In the genomic region with DNA sequence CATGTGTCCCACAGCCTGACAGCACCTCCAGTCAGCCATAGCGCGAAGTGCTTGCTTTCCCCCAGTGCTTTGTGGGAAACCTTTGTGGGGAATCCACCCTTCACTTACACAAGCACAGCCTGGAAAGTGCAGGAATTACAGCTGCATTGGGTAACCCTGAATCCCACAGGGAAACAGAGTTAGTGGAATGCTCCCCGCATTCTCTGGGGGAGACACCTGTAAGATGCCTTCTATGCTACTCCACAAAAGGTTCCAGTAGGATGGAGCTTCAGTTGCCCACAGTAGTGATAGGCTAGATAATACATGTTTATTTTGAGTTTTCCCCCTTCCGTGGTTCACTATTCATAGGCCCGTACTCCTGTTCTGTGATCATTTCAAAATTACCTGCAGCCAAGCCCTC, we compare ENCODE assay signal across 17 cellular contexts.
A peak's percentile ranks its signal among the peaks of the same experiment; 100 is the strongest.
DNase-seq lines count a peak whose midpoint lies in the region; ATAC-seq, FAIRE-seq and TF ChIP-seq lines count a peak whose summit lies in the region.
"Had no signal": no experiment of that assay in that cellular context is flagged by ENCODE, and none has a peak within 500 bp of the region (broad histone marks: within the 10 kb centered on the region; RNA-seq: fewer than 3 reads in every experiment).

No MANE protein-coding gene starts in this region.

- no peak for FAIRE-seq in GM12878 (lab: Jason Lieb, UNC)

- H3K4me1 ChIP-seq in CD8-positive, alpha-beta memory T cell (ENCODE audit: insufficient read depth, low read length) = peaks cover 45% of the 10 kb centered on the region
- H3K4me1 ChIP-seq in HEK293 (ENCODE audit: control insufficient read depth, insufficient read depth, low read length) (no peaks in the 10 kb centered on the region), GM12878 (ENCODE audit: control insufficient read depth, insufficient read depth, low read length) (peaks cover 8% of the 10 kb centered on the region)

- H3K27me3 Mint-ChIP-seq in CD8-positive, alpha-beta memory T cell = no peaks in the 10 kb centered on the region
- H3K27me3 Mint-ChIP-seq in nephron progenitor cell (ENCODE audit: low read depth, poor library complexity) = no peaks in the 10 kb centered on the region
- no peaks in the 10 kb centered on the region for H3K27me3 Mint-ChIP-seq in activated T-cell treated with anti-CD3 and anti-CD28 coated beads, Interleukin-2, amount 50 U/mL, for 72 hours (ENCODE audit: low read depth)
- H3K27me3 Mint-ChIP-seq: CD4-positive, alpha-beta memory T cell had no signal

- no peaks in the 10 kb centered on the region for H3K27me3 ChIP-seq in CD8-positive, alpha-beta memory T cell (ENCODE audit: insufficient read depth, low read length, poor library complexity, severe bottlenecking)
- H3K27me3 ChIP-seq in GM12878 (replicated peaks in 1 of 2; ENCODE audit: control insufficient read depth in 2 of 2, insufficient read depth in 2 of 2, low read length in 1 of 2) = no peaks in the 10 kb centered on the region
- H3K27me3 ChIP-seq: BE2C, MG63 had no signal

- CTCF ChIA-PET in CD8-positive, alpha-beta memory T cell (lab: Charles Lee) = no interaction called here
- CTCF ChIA-PET in HEK293 (lab: Yijun Ruan, JAX) (interaction anchor here (0.6 kb wide), 1 partner anchor 50 kb away, joined by 3 read pairs; no protein-coding TSS in a partner anchor), GM12878 (lab: Yijun Ruan, JAX) (interaction anchor here (0.8 to 2.6 kb wide), 6 partner anchors 8 to 60 kb away, joined by 3 to 11 read pairs (median 3); partner anchors contain the start of gene TLE4)

- POLR2A ChIA-PET in CD8-positive, alpha-beta memory T cell (lab: Charles Lee) = interaction anchor here (0.9 kb wide), 2 partner anchors 60 to 65 kb away, joined by 3 read pairs; partner anchors contain the start of gene TLE4
- POLR2A ChIA-PET in HEK293 (lab: Yijun Ruan, JAX) (no interaction called here), GM12878 (lab: Charles Lee) (interaction anchor here (0.6 to 2.0 kb wide), 5 partner anchors 8 to 60 kb away, joined by 3 to 6 read pairs (median 3); partner anchors contain the start of gene TLE4)

- peak overlapping the region in 4 of 7 donors; percentile 0 to 54 (median 16) for H3K4me3 Mint-ChIP-seq in CD8-positive, alpha-beta memory T cell
- H3K4me3 Mint-ChIP-seq in nephron progenitor cell = peak overlapping the region; percentile 14
- no peak overlapping the region for H3K4me3 Mint-ChIP-seq in activated T-cell treated with anti-CD3 and anti-CD28 coated beads, Interleukin-2, amount 50 U/mL, for 72 hours

- DNase-seq in CD8-positive, alpha-beta memory T cell = no peak
- DNase-seq in GM12878 (ENCODE audit: low read depth, low spot score) (no peak), nephron progenitor cell (no peak)
- DNase-seq in activated T-cell treated with anti-CD3 and anti-CD28 coated beads, Interleukin-2, amount 50 U/mL, for 72 hours = no peak
- DNase-seq: BE2C; CD4-positive, alpha-beta memory T cell; GF-D8; GM23248; MG63; NCI-H1092 treated with DMSO at 0.1 percent for 48 hours; NCI-H187; NCI-H446; PC-3 had no signal

- H3K27ac ChIP-seq in CD8-positive, alpha-beta memory T cell (ENCODE audit: low read depth, low read length) = no peak overlapping the region
- no peak overlapping the region for H3K27ac ChIP-seq in HEK293 (ENCODE audit: extremely low read depth, low read depth, low read length)
- no peak overlapping the region for H3K27ac ChIP-seq in GM12878 (ENCODE audit: control insufficient read depth, insufficient read depth)
- H3K27ac ChIP-seq: GM23248 had no signal

- no peaks in the 10 kb centered on the region for H3K9me3 ChIP-seq in CD8-positive, alpha-beta memory T cell (ENCODE audit: low read length)
- no peaks in the 10 kb centered on the region for H3K9me3 ChIP-seq in HEK293 (ENCODE audit: control insufficient read depth, insufficient read depth, low read depth, low read length)
- H3K9me3 ChIP-seq in GM12878 (replicated peaks; ENCODE audit: control insufficient read depth, insufficient read depth, low read length) = no peaks in the 10 kb centered on the region; the same call in 2 of the 3 replicates
- H3K9me3 ChIP-seq: BE2C, MG63 had no signal

- H3K4me2 ChIP-seq in GM12878 (ENCODE audit: control insufficient read depth, insufficient read depth) = no peak overlapping the region

- SMC1A ChIA-PET in GM12878 (lab: Charles Lee; ENCODE audit: uncharacterized antibody, unreplicated experiment) = interaction anchor here (0.8 to 2.0 kb wide), 15 partner anchors 8 to 67 kb away, joined by 3 to 12 read pairs (median 4); partner anchors contain the start of gene TLE4

- H4K20me1 ChIP-seq in GM12878 (ENCODE audit: control insufficient read depth, insufficient read depth) = no peaks in the 10 kb centered on the region

- H3K9me3 Mint-ChIP-seq in CD8-positive, alpha-beta memory T cell = no peaks in the 10 kb centered on the region
- H3K9me3 Mint-ChIP-seq in nephron progenitor cell = no peaks in the 10 kb centered on the region
- no peaks in the 10 kb centered on the region for H3K9me3 Mint-ChIP-seq in activated T-cell treated with anti-CD3 and anti-CD28 coated beads, Interleukin-2, amount 50 U/mL, for 72 hours
- H3K9me3 Mint-ChIP-seq: CD4-positive, alpha-beta memory T cell had no signal

- TF ChIP-seq RAD21 in GM12878 (IDR thresholded peaks at IDR 0.05; ENCODE audit: insufficient read depth, low read depth, low read length) = no peak

- RAD21 ChIA-PET in GM12878 (lab: Charles Lee; ENCODE audit: unreplicated experiment) = interaction anchor here (0.7 to 1.3 kb wide), 5 partner anchors 8 to 64 kb away, joined by 3 to 8 read pairs (median 4); partner anchors contain the start of gene TLE4

- TF ChIP-seq EP300 in GM12878 (IDR thresholded peaks at IDR 0.05; ENCODE audit: borderline replicate concordance in 1 of 2, control insufficient read depth in 1 of 2, low read depth in 2 of 2, low read length in 2 of 2) = no peak

- peaks cover 76 to 94% (median 79%) of the 10 kb centered on the region in 3 donors for H3K4me1 Mint-ChIP-seq in CD8-positive, alpha-beta memory T cell
- peaks cover 70% of the 10 kb centered on the region for H3K4me1 Mint-ChIP-seq in nephron progenitor cell
- peaks cover 69% of the 10 kb centered on the region for H3K4me1 Mint-ChIP-seq in activated T-cell treated with anti-CD3 and anti-CD28 coated beads, Interleukin-2, amount 50 U/mL, for 72 hours (ENCODE audit: low read depth)

- H2AFZ ChIP-seq in GM12878 (ENCODE audit: control insufficient read depth, low read depth, low read length) = no peak overlapping the region
- H2AFZ ChIP-seq: GM23248 had no signal

- WGBS in GM12878 (ENCODE audit: insufficient coverage, insufficient replicate concordance, low lambda C conversion rate, missing lambda C conversion rate) = 89% methylated on average over 5 of the region's 5 CpGs

- H3K9ac ChIP-seq in GM12878 (ENCODE audit: control insufficient read depth, insufficient read depth, low read length) = no peak overlapping the region
- H3K9ac ChIP-seq: GM23248 had no signal

- peak overlapping the region in 2 of 8 donors; percentile 45 to 73 for H3K27ac Mint-ChIP-seq in CD8-positive, alpha-beta memory T cell
- peak overlapping the region; percentile 63 for H3K27ac Mint-ChIP-seq in nephron progenitor cell
- H3K27ac Mint-ChIP-seq in activated T-cell treated with anti-CD3 and anti-CD28 coated beads, Interleukin-2, amount 50 U/mL, for 72 hours = no peak overlapping the region

- no peak overlapping the region for H3K4me3 ChIP-seq in CD8-positive, alpha-beta memory T cell (ENCODE audit: low read length)
- no peak overlapping the region for H3K4me3 ChIP-seq in HEK293 (ENCODE audit: low read depth, low read length)
- H3K4me3 ChIP-seq in GM12878 = no peak overlapping the region
- H3K4me3 ChIP-seq: GM23248, MG63 had no signal

- H3K36me3 Mint-ChIP-seq in CD8-positive, alpha-beta memory T cell = peaks cover 0 to 13% (median 9%) of the 10 kb centered on the region in 3 donors
- H3K36me3 Mint-ChIP-seq in nephron progenitor cell (ENCODE audit: low read depth) = peaks cover 55% of the 10 kb centered on the region
- H3K36me3 Mint-ChIP-seq in activated T-cell treated with anti-CD3 and anti-CD28 coated beads, Interleukin-2, amount 50 U/mL, for 72 hours (ENCODE audit: insufficient read depth in 2 of 2) = peaks cover 3 to 4% of the 10 kb centered on the region in 2 donors

- TF ChIP-seq POLR2A in GM12878 (IDR thresholded peaks at IDR 0.05; ENCODE audit: low read depth, low read length) = no peak

- TF ChIP-seq CTCF in HEK293 (tag by site-specific recombination; IDR thresholded peaks at IDR 0.05) (no peak), GM12878 (IDR thresholded peaks at IDR 0.05 in 2 of 3, conservative IDR thresholded peaks at IDR 0.05 in 1 of 3; ENCODE audit: control insufficient read depth in 2 of 3, extremely low read depth in 1 of 3, insufficient read depth in 1 of 3, low read depth in 3 of 3, low read length in 3 of 3) (no peak), nephron progenitor cell (IDR thresholded peaks at IDR 0.05) (no peak)

- H3K36me3 ChIP-seq in CD8-positive, alpha-beta memory T cell (ENCODE audit: insufficient read depth, low read length) = no peaks in the 10 kb centered on the region
- H3K36me3 ChIP-seq in HEK293 (ENCODE audit: control insufficient read depth in 2 of 2, insufficient read depth in 1 of 2, low read length in 2 of 2) = peaks cover 0 to 17% of the 10 kb centered on the region in 2 experiments; a peak in 1 of 3 replicates
- peaks cover 0 to 5% of the 10 kb centered on the region in 2 experiments; a peak in 3 of 4 replicates for H3K36me3 ChIP-seq in GM12878 (ENCODE audit: control insufficient read depth in 2 of 2, insufficient read depth in 2 of 2, low read length in 1 of 2)
- H3K36me3 ChIP-seq: MG63 had no signal

- intact Hi-C loops in GM12878 (cut with micrococcal nuclease; ENCODE audit: unreplicated experiment) = no loop called here

- no TSS peak for BruUV-seq in GM12878 (replicated peaks; lab: Mats Ljungman, UMichigan)

- in situ Hi-C loops in GM12878 (cut with MboI) = no loop called here

- ATAC-seq in GM12878 (peak; percentile 11; the same call in 1 of the 3 replicates), SK-N-SH treated with all-trans-retinoic acid at 6 μM for 48 hours (no peak), HG03432 (IDR thresholded peaks at IDR 0.05; ENCODE audit: unreplicated experiment) (no peak), GM18498 (IDR thresholded peaks at IDR 0.05; ENCODE audit: unreplicated experiment) (no peak)
- no peak for ATAC-seq in activated T-cell treated with anti-CD3 and anti-CD28 coated beads, Interleukin-2, amount 50 U/mL, for 72 hours (replicated peaks in 1 of 2)
- ATAC-seq: PC-3 had no signal

- H3K79me2 ChIP-seq in GM12878 (ENCODE audit: control insufficient read depth, insufficient read depth, low read length) = no peaks in the 10 kb centered on the region

TF ChIP-seq in HEK293, 187 proteins besides CTCF, POLR2A, EP300 and RAD21 (continues in another document):
- no peak for TF ChIP-seq ZFP41 (tag by site-specific recombination; IDR thresholded peaks at IDR 0.05; ENCODE audit: borderline replicate concordance)

TF ChIP-seq in GM12878, 131 proteins besides CTCF, POLR2A, EP300 and RAD21 (continues in another document):
- TF ChIP-seq ATF7 (IDR thresholded peaks at IDR 0.05; ENCODE audit: low read depth) = no peak
- TF ChIP-seq MXI1 (IDR thresholded peaks at IDR 0.05; ENCODE audit: low read depth, low read length) = no peak

Comparison
In these comparisons a context has a peak if more than half of its experiments do, and no peak if none do; other contexts are left out.
1. H3K4me3 Mint-ChIP-seq: peak in CD8-positive, alpha-beta memory T cell (4 of 7) and nephron progenitor cell (single experiment); none in activated T-cell treated with anti-CD3 and anti-CD28 coated beads, Interleukin-2, amount 50 U/mL, for 72 hours (0 of 2).